Comparison of ENCODE assay signal across 14 cellular contexts in the genomic region with DNA sequence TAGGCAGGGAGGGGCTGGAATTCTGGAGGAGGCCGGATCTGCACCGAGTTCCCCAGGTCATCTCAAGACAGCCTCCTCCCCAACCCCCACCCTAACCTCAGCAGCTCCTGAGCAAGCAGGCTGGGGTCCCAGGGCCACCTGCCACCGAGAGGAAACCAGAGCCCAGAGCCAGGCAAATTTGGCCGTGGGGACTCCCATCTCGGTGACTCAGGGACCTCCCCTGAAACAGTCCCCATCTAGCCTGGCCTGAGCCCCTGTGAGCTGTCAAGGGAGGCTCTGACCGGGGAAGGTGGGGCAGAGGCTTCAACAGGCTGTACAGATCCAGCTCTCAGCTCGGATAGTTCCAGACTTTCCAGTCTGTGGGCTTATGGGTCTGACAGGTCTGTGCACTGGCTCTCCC. TPM values are rescaled to one million over a fixed set of nuclear protein-coding genes. Genes with fewer than 3 reads are reported as not detected.
DNase-seq lines count a peak whose midpoint lies in the region; ATAC-seq and TF ChIP-seq lines count a peak whose summit lies in the region.
"Had no signal": no experiment of that assay in that cellular context is flagged by ENCODE, and none has a peak within 500 bp of the region (broad histone marks: within the 10 kb centered on the region; RNA-seq: fewer than 3 reads in every experiment).

No MANE protein-coding gene starts in this region.

- H3K27me3 Mint-ChIP-seq in CD14-positive monocyte (ENCODE audit: low read depth in 3 of 3): peaks cover 1 to 10% (median 7%) of the 10 kb centered on the region in 3 donors
- peaks cover 4% of the 10 kb centered on the region for H3K27me3 Mint-ChIP-seq in activated CD8-positive, alpha-beta T cell treated with anti-CD3 and anti-CD28 coated beads, Interleukin-2, amount 10 ng/mL, durations not matched to agents 7 days and 5 days (ENCODE audit: low read depth)
- H3K27me3 Mint-ChIP-seq: activated CD4-positive, alpha-beta memory T cell treated with anti-CD3 and anti-CD28 coated beads for 36 hours had no signal

- H4K20me1 ChIP-seq in Karpas-422 (ENCODE audit: insufficient read depth, low read depth, low read length): no peaks in the 10 kb centered on the region

- H3K27ac Mint-ChIP-seq in CD14-positive monocyte: no peak overlapping the region
- H3K27ac Mint-ChIP-seq in activated CD8-positive, alpha-beta T cell treated with anti-CD3 and anti-CD28 coated beads, Interleukin-2, amount 10 ng/mL, durations not matched to agents 7 days and 5 days: no peak overlapping the region
- H3K27ac Mint-ChIP-seq: activated CD4-positive, alpha-beta memory T cell treated with anti-CD3 and anti-CD28 coated beads for 36 hours; T-cell had no signal

- DNase-seq in cardiac muscle cell (ENCODE audit: low read depth in 1 of 2, low spot score in 1 of 2): no peak
- no peak for DNase-seq in left ventricle myocardium inferior
- peak; percentile 68 for DNase-seq in Karpas-422
- DNase-seq in myocyte (ENCODE audit: low read depth): peak; percentile 10
- peak in 1 of 2 donors; percentile 72 for DNase-seq in aorta
- no peak for DNase-seq in GF-D8 (lab: John Stamatoyannopoulos, UW)
- DNase-seq in CD14-positive monocyte (ENCODE audit: low spot score): no peak
- no peak for DNase-seq in activated CD8-positive, alpha-beta T cell treated with anti-CD3 and anti-CD28 coated beads, Interleukin-2, amount 10 ng/mL, durations not matched to agents 7 days and 5 days
- DNase-seq: activated CD4-positive, alpha-beta memory T cell treated with anti-CD3 and anti-CD28 coated beads for 36 hours; activated T-cell treated with anti-CD3 and anti-CD28 coated beads, Interleukin-2, amount 50 U/mL, for 48 hours; NCI-H345; T-cell had no signal

- H3K9me3 Mint-ChIP-seq in CD14-positive monocyte: peaks cover 0 to 6% (median 2%) of the 10 kb centered on the region in 7 donors
- H3K9me3 Mint-ChIP-seq in activated CD8-positive, alpha-beta T cell treated with anti-CD3 and anti-CD28 coated beads, Interleukin-2, amount 10 ng/mL, durations not matched to agents 7 days and 5 days (ENCODE audit: insufficient read depth): no peaks in the 10 kb centered on the region
- H3K9me3 Mint-ChIP-seq: activated CD4-positive, alpha-beta memory T cell treated with anti-CD3 and anti-CD28 coated beads for 36 hours; T-cell had no signal

- H3K9me3 ChIP-seq in cardiac muscle cell (ENCODE audit: low read depth) (no peaks in the 10 kb centered on the region), left ventricle myocardium inferior (replicated peaks) (no peaks in the 10 kb centered on the region), Karpas-422 (ENCODE audit: low read length) (no peaks in the 10 kb centered on the region), aorta (ENCODE audit: control insufficient read depth, low read length) (no peaks in the 10 kb centered on the region)
- H3K9me3 ChIP-seq: neutrophil had no signal

- CTCF ChIA-PET in activated CD8-positive, alpha-beta T cell treated with anti-CD3 and anti-CD28 coated beads, Interleukin-2, amount 10 ng/mL, durations not matched to agents 7 days and 5 days (lab: Charles Lee): no interaction called here

- H3K79me2 ChIP-seq in Karpas-422 (ENCODE audit: low read length): no peaks in the 10 kb centered on the region

- POLR2A ChIA-PET in activated CD8-positive, alpha-beta T cell treated with anti-CD3 and anti-CD28 coated beads, Interleukin-2, amount 10 ng/mL, durations not matched to agents 7 days and 5 days (lab: Charles Lee): no interaction called here

- TF ChIP-seq CTCF in cardiac muscle cell (IDR thresholded peaks at IDR 0.05; ENCODE audit: low read depth, low read length) (no peak), left ventricle myocardium inferior (IDR thresholded peaks at IDR 0.05; ENCODE audit: borderline replicate concordance) (no peak), CD14-positive monocyte (IDR thresholded peaks at IDR 0.05) (no peak)

- H3K27ac ChIP-seq in cardiac muscle cell (peak overlapping the region; percentile 3), left ventricle myocardium inferior (replicated peaks) (no peak overlapping the region), Karpas-422 (ENCODE audit: low read length) (no peak overlapping the region; the same call in 1 of the 2 replicates), aorta (ENCODE audit: low read depth in 1 of 2, low read length in 2 of 2) (no peak overlapping the region)
- H3K27ac ChIP-seq: neutrophil had no signal

- no peaks in the 10 kb centered on the region for H3K36me3 Mint-ChIP-seq in CD14-positive monocyte
- no peaks in the 10 kb centered on the region for H3K36me3 Mint-ChIP-seq in activated CD8-positive, alpha-beta T cell treated with anti-CD3 and anti-CD28 coated beads, Interleukin-2, amount 10 ng/mL, durations not matched to agents 7 days and 5 days (ENCODE audit: low read depth)
- H3K36me3 Mint-ChIP-seq: activated CD4-positive, alpha-beta memory T cell treated with anti-CD3 and anti-CD28 coated beads for 36 hours; T-cell had no signal

- H3K4me2 ChIP-seq in Karpas-422 (ENCODE audit: low read depth, low read length, poor library complexity, severe bottlenecking): peak overlapping the region; percentile 53

- no peak overlapping the region for H3K4me3 Mint-ChIP-seq in CD14-positive monocyte
- H3K4me3 Mint-ChIP-seq in activated CD8-positive, alpha-beta T cell treated with anti-CD3 and anti-CD28 coated beads, Interleukin-2, amount 10 ng/mL, durations not matched to agents 7 days and 5 days: no peak overlapping the region
- H3K4me3 Mint-ChIP-seq: activated CD4-positive, alpha-beta memory T cell treated with anti-CD3 and anti-CD28 coated beads for 36 hours; T-cell had no signal

- no peaks in the 10 kb centered on the region for H3K9me2 ChIP-seq in Karpas-422 (replicated peaks; ENCODE audit: insufficient read depth, low read length)

- H2AFZ ChIP-seq in Karpas-422 (ENCODE audit: low read length): 0 out of 2 replicates have a peak overlapping the region, but pooled peaks have one; percentile 42

- 63 to 73% methylated on average over 7 of the region's 7 CpGs for WGBS in aorta, 2 donors

- 0 out of 2 replicates have a peak overlapping the region, but pooled peaks have one; percentile 1 for H3K9ac ChIP-seq in Karpas-422 (ENCODE audit: low read length)

- H3K4me1 ChIP-seq in cardiac muscle cell (ENCODE audit: low read depth) (peaks cover 6% of the 10 kb centered on the region), left ventricle myocardium inferior (peaks cover 12% of the 10 kb centered on the region), Karpas-422 (ENCODE audit: low read length) (peaks cover 74% of the 10 kb centered on the region), aorta (ENCODE audit: control insufficient read depth in 1 of 2, insufficient read depth in 2 of 2, low read length in 2 of 2) (no peaks in the 10 kb centered on the region)

- ATAC-seq in aorta (ENCODE audit: low FRiP score): peak; percentile 15
- ATAC-seq in activated CD8-positive, alpha-beta T cell treated with anti-CD3 and anti-CD28 coated beads, Interleukin-2, amount 10 ng/mL, durations not matched to agents 7 days and 5 days: no peak
- ATAC-seq: T-cell had no signal

- H3K4me1 Mint-ChIP-seq in CD14-positive monocyte: peaks cover 4% of the 10 kb centered on the region
- H3K4me1 Mint-ChIP-seq in activated CD8-positive, alpha-beta T cell treated with anti-CD3 and anti-CD28 coated beads, Interleukin-2, amount 10 ng/mL, durations not matched to agents 7 days and 5 days (ENCODE audit: low read depth): peaks cover 6% of the 10 kb centered on the region

- H3K27me3 ChIP-seq in cardiac muscle cell (no peaks in the 10 kb centered on the region), left ventricle myocardium inferior (ENCODE audit: low read depth) (peaks cover 56% of the 10 kb centered on the region), Karpas-422 (ENCODE audit: low read length) (no peaks in the 10 kb centered on the region), aorta (ENCODE audit: control insufficient read depth in 1 of 2, insufficient read depth in 2 of 2, low read length in 1 of 2) (no peaks in the 10 kb centered on the region)

- intact Hi-C loops in left ventricle myocardium inferior (cut with micrococcal nuclease) (no loop called here), aorta (cut with DNase I) (no loop called here), CD14-positive monocyte (cut with micrococcal nuclease) (no loop called here)

- H3K4me3 ChIP-seq in cardiac muscle cell: no peak overlapping the region
- no peak overlapping the region for H3K4me3 ChIP-seq in left ventricle myocardium inferior
- H3K4me3 ChIP-seq in Karpas-422 (ENCODE audit: low read length): peak overlapping the region; percentile 1; the same call in 1 of the 2 replicates
- H3K4me3 ChIP-seq in aorta (ENCODE audit: low read length in 2 of 2): no peak overlapping the region

- H3K36me3 ChIP-seq in cardiac muscle cell (no peaks in the 10 kb centered on the region), left ventricle myocardium inferior (no peaks in the 10 kb centered on the region), Karpas-422 (ENCODE audit: insufficient read depth, low read length) (no peaks in the 10 kb centered on the region), aorta (ENCODE audit: control insufficient read depth in 1 of 2, insufficient read depth in 2 of 2, low read length in 1 of 2) (no peaks in the 10 kb centered on the region)
- H3K36me3 ChIP-seq: neutrophil had no signal

RNA-seq across cellular contexts. Expression of gene MATN1, which starts 25.8 kb away (rescaled TPM):
- total RNA-seq in cardiac muscle cell (0.28 and 0.36 TPM in 2 replicates), left ventricle myocardium inferior (not detected), myocyte (0.05 TPM in 1 of 2 replicates, not detected in the other), aorta (under 1 TPM in 1 of 2 donors, not detected in 1; 0.42 TPM)
- polyA plus RNA-seq in cardiac muscle cell (1.4 TPM in 1 of 2 replicates, not detected in the other), aorta (not detected), CD14-positive monocyte (not detected)
- 0.19 and 1.2 TPM in 2 replicates for total RNA-seq in Karpas-422 (2014; rRNA removed; shearing (Covaris generic); ENCODE audit: low replicate concordance)
- 0.06 TPM for polyA plus RNA-seq in myocyte (2012)
- total RNA-seq in activated CD8-positive, alpha-beta T cell treated with anti-CD3 and anti-CD28 coated beads, Interleukin-2, amount 10 ng/mL, durations not matched to agents 7 days and 5 days: not detected
- total RNA-seq: HT1080 had no signal

Comparison
In these comparisons a context has a peak if more than half of its experiments do, and no peak if none do; other contexts are left out.
1. DNase-seq: peak in Karpas-422 (single experiment) and myocyte (single experiment); none in cardiac muscle cell (0 of 2), left ventricle myocardium inferior (single experiment), GF-D8 (single experiment), CD14-positive monocyte (single experiment) and activated CD8-positive, alpha-beta T cell treated with anti-CD3 and anti-CD28 coated beads, Interleukin-2, amount 10 ng/mL, durations not matched to agents 7 days and 5 days (single experiment).